ENCODE assay signal across 19 cellular contexts in the genomic region with DNA sequence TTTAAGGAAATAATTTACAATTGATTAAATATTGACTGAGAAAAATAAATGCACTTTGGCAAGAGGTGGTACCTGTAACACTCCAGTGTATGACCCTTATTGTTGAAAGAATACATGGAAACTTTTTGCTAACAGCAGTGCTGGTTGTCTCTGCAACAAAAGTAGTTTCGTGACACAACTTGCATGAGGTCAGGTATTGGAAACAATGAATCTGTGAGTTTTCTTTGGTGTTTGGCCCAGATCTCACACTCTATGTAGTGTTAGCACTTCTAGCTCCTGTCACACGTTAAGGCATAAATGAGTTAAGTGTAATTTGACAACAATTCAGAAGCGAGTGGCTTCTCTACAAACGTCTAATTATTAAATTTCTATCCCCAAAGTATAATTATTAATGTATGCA.
"Had no signal": no experiment of that assay in that cellular context is flagged by ENCODE, and none has a peak within 500 bp of the region (broad histone marks: within the 10 kb centered on the region; RNA-seq: fewer than 3 reads in every experiment).

No MANE protein-coding gene starts in this region.

- DNase-seq: dorsolateral prefrontal cortex; effector CD8-positive, alpha-beta T cell; heart left ventricle; hippocampal formation; left colon; left ventricle myocardium superior; mesenchymal stem cell; midbrain; naive B cell; occipital lobe; pancreas; right cardiac atrium; small intestine; stimulated activated CD4-positive, alpha-beta T cell treated with anti-CD3 and anti-CD28 coated beads, Interleukin-12 subunit alpha, Interleukin-12 subunit beta, amount 100 ng/mL, for 4 hours; stimulated activated naive CD4-positive, alpha-beta T cell treated with Interleukin-2 at 50 U/mL for 16 hours; testis; upper lobe of right lung had no signal

- H3K36me3 Mint-ChIP-seq: naive B cell had no signal

- H3K4me3 Mint-ChIP-seq: naive B cell, nephron had no signal

- ATAC-seq: heart left ventricle, left colon, left ventricle myocardium superior, pancreas, right cardiac atrium, upper lobe of right lung had no signal

- H3K27me3 Mint-ChIP-seq: progenitor cell of endocrine pancreas had no signal

- H3K9me3 Mint-ChIP-seq: naive B cell had no signal

- H3K27ac Mint-ChIP-seq: naive B cell, nephron, progenitor cell of endocrine pancreas had no signal

- H3K4me1 Mint-ChIP-seq: naive B cell, nephron had no signal
